In genomic region chr4:128811571-128812359, GRCh38 we compare ENCODE assay signal across 8 cellular contexts. TPM values are rescaled to one million over a fixed set of nuclear protein-coding genes. Genes with fewer than 3 reads are reported as not detected.
DNase-seq lines count a peak whose midpoint lies in the region; ATAC-seq and TF ChIP-seq lines count a peak whose summit lies in the region.

No MANE protein-coding gene starts in this region.

- no peaks in the 10 kb centered on the region for H3K36me3 Mint-ChIP-seq in naive B cell
- H3K36me3 Mint-ChIP-seq in stimulated activated memory B cell treated with anti-CD40 and anti-IgM and Interleukin-4, amounts not matched to agents 10 μg/mL and 1 μg/mL and 100 μg/mL, for 72 hours = no peaks in the 10 kb centered on the region

- no peak for TF ChIP-seq CTCF in esophagus squamous epithelium (IDR thresholded peaks at IDR 0.05)

- H3K4me1 ChIP-seq in esophagus squamous epithelium = peaks cover 3 to 27% (median 6%) of the 10 kb centered on the region in 3 donors

- WGBS in esophagus squamous epithelium, 2 donors = 0% methylated on average over 3 to 13 of the region's 108 CpGs

- no peaks in the 10 kb centered on the region for H3K36me3 ChIP-seq in esophagus squamous epithelium

- no peaks in the 10 kb centered on the region for H3K9me3 ChIP-seq in esophagus squamous epithelium

- no peaks in the 10 kb centered on the region for H3K27me3 Mint-ChIP-seq in naive B cell
- H3K27me3 Mint-ChIP-seq in stimulated activated memory B cell treated with anti-CD40 and anti-IgM and Interleukin-4, amounts not matched to agents 10 μg/mL and 1 μg/mL and 100 μg/mL, for 72 hours = no peaks in the 10 kb centered on the region

- peak in 3 of 4 donors; percentile 11 to 76 (median 73) for TF ChIP-seq POLR2A in esophagus squamous epithelium (IDR thresholded peaks at IDR 0.05)

- H3K4me1 Mint-ChIP-seq in naive B cell = peaks cover 21 to 39% (median 22%) of the 10 kb centered on the region in 3 donors
- peaks cover 29% of the 10 kb centered on the region for H3K4me1 Mint-ChIP-seq in stimulated activated memory B cell treated with anti-CD40 and anti-IgM and Interleukin-4, amounts not matched to agents 10 μg/mL and 1 μg/mL and 100 μg/mL, for 72 hours

- H3K9me3 Mint-ChIP-seq in naive B cell = peaks cover 0 to 2% (median 0%) of the 10 kb centered on the region in 7 donors
- H3K9me3 Mint-ChIP-seq in stimulated activated memory B cell treated with anti-CD40 and anti-IgM and Interleukin-4, amounts not matched to agents 10 μg/mL and 1 μg/mL and 100 μg/mL, for 72 hours = no peaks in the 10 kb centered on the region

- peak; percentile 57 for ATAC-seq in GM21723 (IDR thresholded peaks at IDR 0.05; ENCODE audit: unreplicated experiment)
- peak; percentile 29 to 34 for ATAC-seq in naive B cell (ENCODE audit: low read depth in 2 of 2)
- peak; percentile 70 for ATAC-seq in stimulated activated memory B cell treated with anti-CD40 and anti-IgM and Interleukin-4, amounts not matched to agents 10 μg/mL and 1 μg/mL and 100 μg/mL, for 72 hours

- H3K27ac Mint-ChIP-seq in naive B cell = peak overlapping the region in 4 of 6 donors; percentile 42 to 98 (median 84)
- peak overlapping the region; percentile 99 for H3K27ac Mint-ChIP-seq in stimulated activated memory B cell treated with anti-CD40 and anti-IgM and Interleukin-4, amounts not matched to agents 10 μg/mL and 1 μg/mL and 100 μg/mL, for 72 hours

- intact Hi-C loops in esophagus squamous epithelium (cut with DNase I) = no loop called here

- no peaks in the 10 kb centered on the region for H3K27me3 ChIP-seq in esophagus squamous epithelium

- peak overlapping the region; percentile 94 to 100 (median 99) for H3K4me3 Mint-ChIP-seq in naive B cell
- H3K4me3 Mint-ChIP-seq in stimulated activated memory B cell treated with anti-CD40 and anti-IgM and Interleukin-4, amounts not matched to agents 10 μg/mL and 1 μg/mL and 100 μg/mL, for 72 hours = peak overlapping the region; percentile 97

- H3K27ac ChIP-seq in esophagus squamous epithelium = peak overlapping the region; percentile 82 to 99 (median 90)

- DNase-seq in DMS79 treated with DMSO at 0.1 percent for 48 hours (lab: John Stamatoyannopoulos, UW) (peak; percentile 68), esophagus squamous epithelium (lab: John Stamatoyannopoulos, UW) (peak; percentile 46), naive B cell (peak; percentile 74)
- peak; percentile 87 for DNase-seq in Jurkat, Clone E6-1 (ENCODE audit: low read depth, low spot score)
- peak; percentile 87 to 90 for DNase-seq in activated T-cell treated with anti-CD3 and anti-CD28 coated beads, Interleukin-2, amount 50 U/mL, for 48 hours

- H3K4me3 ChIP-seq in Jurkat, Clone E6-1 (ENCODE audit: low read length) = peak overlapping the region; percentile 90
- H3K4me3 ChIP-seq in esophagus squamous epithelium = peak overlapping the region; percentile 71 to 74 (median 72)

TF ChIP-seq in PFSK-1, 5 proteins besides CTCF, POLR2A, EP300 and RAD21:
- TF ChIP-seq POLR2AphosphoS5 (IDR thresholded peaks at IDR 0.05; ENCODE audit: low read depth, low read length) (peak; percentile 47; the same call in 1 of the 2 replicates), SIN3A (IDR thresholded peaks at IDR 0.05; ENCODE audit: borderline replicate concordance, insufficient read depth, low read length) (0 out of 2 replicates have a peak, but pooled peaks have one; percentile 14), TAF1 (IDR thresholded peaks at IDR 0.05; ENCODE audit: borderline replicate concordance, insufficient read depth, low read length) (0 out of 2 replicates have a peak, but pooled peaks have one; percentile 46), REST (IDR thresholded peaks at IDR 0.05; ENCODE audit: insufficient read depth in 1 of 2, low read depth in 2 of 2, low read length in 2 of 2) (peak in 1 of 2 experiments; percentile 2; a peak in 1 of 4 replicates), FOXP2 (optimal IDR thresholded peaks at IDR 0.05; ENCODE audit: borderline replicate concordance, extremely low read depth, extremely low read length, insufficient read depth) (peak; percentile 53)

RNA-seq across cellular contexts. Expression of gene JADE1, which starts 2.3 kb away (rescaled TPM):
- polyA plus RNA-seq in Jurkat, Clone E6-1 (2012; ENCODE audit: insufficient read depth, insufficient read length) = 37.3 TPM
- 16.7 TPM for polyA plus RNA-seq in PFSK-1 (2012; ENCODE audit: insufficient read length, low read depth)
- 10 to 100 TPM in 2 of 4 donors, 1 to 10 TPM in 2; 3.6 to 27.1 (median 8.3) TPM for total RNA-seq in esophagus squamous epithelium
- polyA plus RNA-seq in naive B cell (ENCODE audit: low read depth in 6 of 6) = 10 to 100 TPM; 37.4 to 63.8 (median 41.2) TPM

Comparison
In these comparisons a context has a peak if more than half of its experiments do, and no peak if none do; other contexts are left out.
1. Peak in every context shown above with its lines: DNase-seq, ATAC-seq, H3K4me3 ChIP-seq and H3K27ac ChIP-seq.